In genomic region chr1:146748686-146749085, GRCh38 we compare ENCODE assay signal across 7 cellular contexts.
DNase-seq lines count a peak whose midpoint lies in the region; ATAC-seq, FAIRE-seq and TF ChIP-seq lines count a peak whose summit lies in the region.
"Not testable (repeated sequence)": the region's sequence is repeated elsewhere in the genome, so short reads cannot be mapped to it uniquely, and the experiment has no call there.

No MANE protein-coding gene starts in this region.

- not testable (repeated sequence) for H3K9ac ChIP-seq in OCI-LY3 (ENCODE audit: low read length); GM12878 (ENCODE audit: control insufficient read depth, insufficient read depth, low read length); endodermal cell (ENCODE audit: extremely low read depth, low read length, poor library complexity, severe bottlenecking)

- TF ChIP-seq CTCF in GM12865 (IDR thresholded peaks at IDR 0.05; ENCODE audit: insufficient read depth, low read depth, low read length, missing control alignments), result peak; percentile 2
- peak; percentile 11; the same call in 1 of the 2 replicates for TF ChIP-seq CTCF in OCI-LY3 (IDR thresholded peaks at IDR 0.05; ENCODE audit: low read depth, low read length)
- not testable (repeated sequence) for TF ChIP-seq CTCF in GM12878 (IDR thresholded peaks at IDR 0.05 in 2 of 3, conservative IDR thresholded peaks at IDR 0.05 in 1 of 3; ENCODE audit: control insufficient read depth in 2 of 3, extremely low read depth in 1 of 3, insufficient read depth in 1 of 3, low read depth in 3 of 3, low read length in 3 of 3)
- TF ChIP-seq CTCF in endodermal cell (conservative IDR thresholded peaks at IDR 0.05), result peak; percentile 62
- TF ChIP-seq CTCF in heart left ventricle (IDR thresholded peaks at IDR 0.05), result peak in 5 of 12 donors; percentile 13 to 41 (median 17)
- peak; percentile 12 for TF ChIP-seq CTCF in hepatocyte (IDR thresholded peaks at IDR 0.05; ENCODE audit: poor library complexity)
- TF ChIP-seq CTCF in progenitor cell of endocrine pancreas (IDR thresholded peaks at IDR 0.05; ENCODE audit: unreplicated experiment), result peak; percentile 31

- H3K4me2 ChIP-seq in OCI-LY3 (ENCODE audit: low read length); GM12878 (ENCODE audit: control insufficient read depth, insufficient read depth); hepatocyte: not testable (repeated sequence)

- not testable (repeated sequence) for H3K27me3 ChIP-seq in OCI-LY3 (ENCODE audit: low read depth, low read length); GM12878 (replicated peaks in 1 of 2; ENCODE audit: control insufficient read depth in 2 of 2, insufficient read depth in 2 of 2, low read length in 1 of 2); endodermal cell (ENCODE audit: control insufficient read depth, insufficient read depth, low read length, poor library complexity, severe bottlenecking); heart left ventricle; hepatocyte

- not testable (repeated sequence) for H3K9me3 ChIP-seq in OCI-LY3 (ENCODE audit: insufficient read depth, low read length); GM12878 (replicated peaks; ENCODE audit: control insufficient read depth, insufficient read depth, low read length); endodermal cell (ENCODE audit: control insufficient read depth, low read length); heart left ventricle; hepatocyte (ENCODE audit: low read depth)

- TF ChIP-seq RAD21 in GM12878 (IDR thresholded peaks at IDR 0.05; ENCODE audit: insufficient read depth, low read depth, low read length), result not testable (repeated sequence)

- TF ChIP-seq EP300 in GM12878 (IDR thresholded peaks at IDR 0.05; ENCODE audit: borderline replicate concordance in 1 of 2, control insufficient read depth in 1 of 2, low read depth in 2 of 2, low read length in 2 of 2), result not testable (repeated sequence)

- WGBS in GM12878 (ENCODE audit: insufficient coverage, insufficient replicate concordance, low lambda C conversion rate, missing lambda C conversion rate), result no CpG with 5 or more reads among the region's 3 CpGs
- no CpG with 5 or more reads among the region's 3 CpGs for WGBS in endodermal cell (ENCODE audit: insufficient coverage in 1 of 2, insufficient read length in 1 of 2), 2 experiments
- 36 to 43% (median 41%) methylated on average over 1 of the region's 3 CpGs; no CpG with 5 or more reads in 1 of the 4 donors for WGBS in heart left ventricle, 4 donors
- WGBS in hepatocyte (ENCODE audit: low lambda C conversion rate, missing lambda C conversion rate), result 40% methylated on average over 1 of the region's 3 CpGs

- H3K9me3 Mint-ChIP-seq in endodermal cell; progenitor cell of endocrine pancreas (ENCODE audit: low read depth): not testable (repeated sequence)

- RAD21 ChIA-PET in GM12878 (lab: Charles Lee; ENCODE audit: unreplicated experiment), result not testable (repeated sequence)

- not testable (repeated sequence) for BruUV-seq in GM12878 (replicated peaks; lab: Mats Ljungman, UMichigan)

- not testable (repeated sequence) for H3K4me1 ChIP-seq in OCI-LY3 (ENCODE audit: low read length); GM12878 (ENCODE audit: control insufficient read depth, insufficient read depth, low read length); endodermal cell (ENCODE audit: control insufficient read depth, insufficient read depth, low read length); heart left ventricle; hepatocyte (ENCODE audit: insufficient read depth)

- H3K36me3 ChIP-seq in OCI-LY3 (replicated peaks; ENCODE audit: low read depth, low read length); GM12878 (ENCODE audit: control insufficient read depth in 2 of 2, insufficient read depth in 2 of 2, low read length in 1 of 2); endodermal cell (ENCODE audit: control insufficient read depth, insufficient read depth, low read length); heart left ventricle; hepatocyte (replicated peaks; ENCODE audit: insufficient read depth, low read depth): not testable (repeated sequence)

- not testable (repeated sequence) for FAIRE-seq in GM12878 (lab: Jason Lieb, UNC)

- intact Hi-C loops in GM12878 (cut with micrococcal nuclease; ENCODE audit: unreplicated experiment); heart left ventricle (cut with DNase I): not testable (repeated sequence)

- not testable (repeated sequence) for H4K20me1 ChIP-seq in OCI-LY3 (ENCODE audit: insufficient read depth, low read length); GM12878 (ENCODE audit: control insufficient read depth, insufficient read depth); hepatocyte (ENCODE audit: insufficient read depth, poor library complexity, severe bottlenecking)

- H3K27ac ChIP-seq in OCI-LY3 (ENCODE audit: low read length); GM12878 (ENCODE audit: control insufficient read depth, insufficient read depth); endodermal cell (ENCODE audit: low read depth, low read length); heart left ventricle; hepatocyte: not testable (repeated sequence)

- H3K4me1 Mint-ChIP-seq in endodermal cell; progenitor cell of endocrine pancreas (ENCODE audit: low read depth): not testable (repeated sequence)

- H2AFZ ChIP-seq in OCI-LY3 (ENCODE audit: low read depth, low read length); GM12878 (ENCODE audit: control insufficient read depth, low read depth, low read length); hepatocyte: not testable (repeated sequence)

- H3K4me3 ChIP-seq in GM12865 (ENCODE audit: low read depth, low read length); OCI-LY3 (ENCODE audit: low read length); GM12878; endodermal cell (ENCODE audit: low read length); heart left ventricle; hepatocyte: not testable (repeated sequence)

- not testable (repeated sequence) for TF ChIP-seq POLR2A in GM12878 (IDR thresholded peaks at IDR 0.05; ENCODE audit: low read depth, low read length); heart left ventricle (IDR thresholded peaks at IDR 0.05)

- not testable (repeated sequence) for H3K36me3 Mint-ChIP-seq in endodermal cell (ENCODE audit: low read depth); progenitor cell of endocrine pancreas (ENCODE audit: insufficient read depth)

- peak; percentile 77 for ATAC-seq in GM12878
- ATAC-seq in heart left ventricle, result peak; percentile 37 to 83 (median 80)

- in situ Hi-C loops in GM12878 (cut with MboI), result not testable (repeated sequence)

- not testable (repeated sequence) for H3K27ac Mint-ChIP-seq in endodermal cell, progenitor cell of endocrine pancreas

- not testable (repeated sequence) for DNase-seq in GM12865 (ENCODE audit: low read depth); GM12878 (ENCODE audit: low read depth, low spot score); endodermal cell; heart left ventricle; hepatocyte (ENCODE audit: low spot score); progenitor cell of endocrine pancreas (ENCODE audit: low spot score, unreplicated experiment)

- H3K79me2 ChIP-seq in OCI-LY3 (ENCODE audit: low read length); GM12878 (ENCODE audit: control insufficient read depth, insufficient read depth, low read length); hepatocyte: not testable (repeated sequence)

- peaks cover 22% of the 10 kb centered on the region for H3K27me3 Mint-ChIP-seq in endodermal cell (ENCODE audit: insufficient read depth)
- H3K27me3 Mint-ChIP-seq in progenitor cell of endocrine pancreas, result not testable (repeated sequence)

- not testable (repeated sequence) for H3K4me3 Mint-ChIP-seq in endodermal cell; progenitor cell of endocrine pancreas (ENCODE audit: low read depth)

- not testable (repeated sequence) for H3K9me2 ChIP-seq in hepatocyte (replicated peaks; ENCODE audit: insufficient read depth)

- SMC1A ChIA-PET in GM12878 (lab: Charles Lee; ENCODE audit: uncharacterized antibody, unreplicated experiment), result not testable (repeated sequence)

- POLR2A ChIA-PET in GM12878 (lab: Charles Lee), result not testable (repeated sequence)

- CTCF ChIA-PET in GM12878 (lab: Yijun Ruan, JAX), result not testable (repeated sequence)
